Comparison of ENCODE assay signal across 1 cellular context in the genomic region with DNA sequence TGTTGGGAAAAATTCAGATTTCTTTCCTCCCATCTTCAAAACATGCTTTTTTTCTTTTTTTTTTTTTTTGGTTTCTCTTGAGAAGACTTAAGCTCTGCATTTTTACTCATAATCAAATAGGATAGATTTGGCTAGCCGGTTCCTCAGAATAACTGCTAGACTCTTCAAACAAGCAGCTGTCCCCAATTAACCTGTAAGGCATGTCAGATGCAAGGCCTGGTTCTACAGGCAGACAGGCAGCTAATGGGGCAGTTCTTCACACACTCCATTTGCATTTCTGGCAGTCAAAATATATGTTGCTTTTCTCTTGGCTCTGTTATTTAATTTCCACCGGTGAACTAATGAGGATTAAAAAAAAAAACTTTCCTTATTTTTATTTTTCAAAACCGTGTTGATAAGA.
TF ChIP-seq lines count a peak whose summit lies in the region.

No MANE protein-coding gene starts in this region.

TF ChIP-seq in SK-N-SH, 30 proteins besides CTCF, POLR2A, EP300 and RAD21 (continued from another document):
- TF ChIP-seq REST (IDR thresholded peaks at IDR 0.05; ENCODE audit: low read depth, low read length) (no peak), RXRA (IDR thresholded peaks at IDR 0.05; ENCODE audit: borderline replicate concordance, low read depth) (no peak), JUND (IDR thresholded peaks at IDR 0.05) (no peak), ELF1 (IDR thresholded peaks at IDR 0.05) (no peak), SIN3A (IDR thresholded peaks at IDR 0.05; ENCODE audit: borderline replicate concordance, low read depth, low read length) (no peak), GABPA (IDR thresholded peaks at IDR 0.05; ENCODE audit: low read depth) (no peak), POLR2AphosphoS5 (IDR thresholded peaks at IDR 0.05; ENCODE audit: low read depth, low read length) (no peak), TEAD4 (IDR thresholded peaks at IDR 0.05; ENCODE audit: borderline replicate concordance, insufficient read depth) (no peak), SMC3 (IDR thresholded peaks at IDR 0.05; ENCODE audit: low read depth, low read length) (no peak)
- TF ChIP-seq, protein P1, sequence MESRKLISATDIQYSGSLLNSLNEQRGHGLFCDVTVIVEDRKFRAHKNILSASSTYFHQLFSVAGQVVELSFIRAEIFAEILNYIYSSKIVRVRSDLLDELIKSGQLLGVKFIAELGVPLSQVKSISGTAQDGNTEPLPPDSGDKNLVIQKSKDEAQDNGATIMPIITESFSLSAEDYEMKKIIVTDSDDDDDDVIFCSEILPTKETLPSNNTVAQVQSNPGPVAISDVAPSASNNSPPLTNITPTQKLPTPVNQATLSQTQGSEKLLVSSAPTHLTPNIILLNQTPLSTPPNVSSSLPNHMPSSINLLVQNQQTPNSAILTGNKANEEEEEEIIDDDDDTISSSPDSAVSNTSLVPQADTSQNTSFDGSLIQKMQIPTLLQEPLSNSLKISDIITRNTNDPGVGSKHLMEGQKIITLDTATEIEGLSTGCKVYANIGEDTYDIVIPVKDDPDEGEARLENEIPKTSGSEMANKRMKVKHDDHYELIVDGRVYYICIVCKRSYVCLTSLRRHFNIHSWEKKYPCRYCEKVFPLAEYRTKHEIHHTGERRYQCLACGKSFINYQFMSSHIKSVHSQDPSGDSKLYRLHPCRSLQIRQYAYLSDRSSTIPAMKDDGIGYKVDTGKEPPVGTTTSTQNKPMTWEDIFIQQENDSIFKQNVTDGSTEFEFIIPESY (IDR thresholded peaks at IDR 0.05; ENCODE audit: borderline replicate concordance, low read depth), result no peak
- TF ChIP-seq, protein P2, sequence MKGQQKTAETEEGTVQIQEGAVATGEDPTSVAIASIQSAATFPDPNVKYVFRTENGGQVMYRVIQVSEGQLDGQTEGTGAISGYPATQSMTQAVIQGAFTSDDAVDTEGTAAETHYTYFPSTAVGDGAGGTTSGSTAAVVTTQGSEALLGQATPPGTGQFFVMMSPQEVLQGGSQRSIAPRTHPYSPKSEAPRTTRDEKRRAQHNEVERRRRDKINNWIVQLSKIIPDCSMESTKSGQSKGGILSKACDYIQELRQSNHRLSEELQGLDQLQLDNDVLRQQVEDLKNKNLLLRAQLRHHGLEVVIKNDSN (IDR thresholded peaks at IDR 0.05; ENCODE audit: borderline replicate concordance, low read depth), result no peak
